12 cellular contexts compared by ENCODE assay signal in genomic region chr14:67428501-67429031, GRCh38. TPM values are rescaled to one million over a fixed set of nuclear protein-coding genes. Genes with fewer than 3 reads are reported as not detected.
DNase-seq lines count a peak whose midpoint lies in the region; ATAC-seq and TF ChIP-seq lines count a peak whose summit lies in the region.
"Had no signal": no experiment of that assay in that cellular context is flagged by ENCODE, and none has a peak within 500 bp of the region (broad histone marks: within the 10 kb centered on the region; RNA-seq: fewer than 3 reads in every experiment).

No MANE protein-coding gene starts in this region.

- DNase-seq in left ventricle myocardium superior (no peak), left ventricle myocardium inferior (no peak), astrocyte of the cerebellum (ENCODE audit: low read depth) (peak; percentile 24), iPS-NIHi11 (ENCODE audit: low spot score) (peak; percentile 31), NCI-H2227 treated with DMSO at 0.1 percent for 48 hours (lab: John Stamatoyannopoulos, UW) (no peak), NCI-H2196 treated with DMSO at 0.1 percent for 48 hours (lab: John Stamatoyannopoulos, UW; ENCODE audit: unreplicated experiment) (no peak), NCI-H1417 (lab: John Stamatoyannopoulos, UW) (no peak)
- DNase-seq in activated CD4-positive, alpha-beta memory T cell treated with anti-CD3 and anti-CD28 coated beads, Interleukin-2, amount 10 ng/mL, durations not matched to agents 7 days and 5 days, result no peak
- DNase-seq: GF-D8; RPMI8226; stimulated activated CD4-positive, alpha-beta T cell treated with anti-CD3 and anti-CD28 coated beads, Interleukin-1b, Interleukin-23, amount 100 ng/mL, for 48 hours; WERI-Rb-1 had no signal

- peaks cover 6% of the 10 kb centered on the region for H3K27me3 ChIP-seq in left ventricle myocardium inferior (ENCODE audit: low read depth)

- peaks cover under 1% of the 10 kb centered on the region for H3K4me1 Mint-ChIP-seq in activated CD4-positive, alpha-beta memory T cell treated with anti-CD3 and anti-CD28 coated beads, Interleukin-2, amount 10 ng/mL, durations not matched to agents 7 days and 5 days

- H3K27ac ChIP-seq in left ventricle myocardium inferior (replicated peaks), result no peak overlapping the region
- H3K27ac ChIP-seq: WERI-Rb-1 had no signal

- H3K4me3 Mint-ChIP-seq in activated CD4-positive, alpha-beta memory T cell treated with anti-CD3 and anti-CD28 coated beads, Interleukin-2, amount 10 ng/mL, durations not matched to agents 7 days and 5 days, result no peak overlapping the region

- H3K4me3 ChIP-seq in left ventricle myocardium inferior (no peak overlapping the region), astrocyte of the cerebellum (ENCODE audit: low read depth, low read length) (no peak overlapping the region)

- H3K36me3 ChIP-seq in left ventricle myocardium inferior, result no peaks in the 10 kb centered on the region
- H3K36me3 ChIP-seq: WERI-Rb-1 had no signal

- no peaks in the 10 kb centered on the region for H3K9me3 Mint-ChIP-seq in activated CD4-positive, alpha-beta memory T cell treated with anti-CD3 and anti-CD28 coated beads, Interleukin-2, amount 10 ng/mL, durations not matched to agents 7 days and 5 days

- peak; percentile 9 for ATAC-seq in left ventricle myocardium superior

- no peak overlapping the region for H3K27ac Mint-ChIP-seq in activated CD4-positive, alpha-beta memory T cell treated with anti-CD3 and anti-CD28 coated beads, Interleukin-2, amount 10 ng/mL, durations not matched to agents 7 days and 5 days

- H3K4me1 ChIP-seq in left ventricle myocardium inferior, result peaks cover 19% of the 10 kb centered on the region

- no peak for TF ChIP-seq CTCF in left ventricle myocardium inferior (IDR thresholded peaks at IDR 0.05; ENCODE audit: borderline replicate concordance)
- peak; percentile 20 for TF ChIP-seq CTCF in astrocyte of the cerebellum (IDR thresholded peaks at IDR 0.05; ENCODE audit: low read depth, low read length, missing control alignments)

- in situ Hi-C loops in astrocyte of the cerebellum (cut with HindIII; ENCODE audit: low sequenced_read_pairs), result no loop called here

- H3K9me3 ChIP-seq in left ventricle myocardium inferior (replicated peaks), result no peaks in the 10 kb centered on the region

- POLR2A ChIA-PET in activated CD4-positive, alpha-beta memory T cell treated with anti-CD3 and anti-CD28 coated beads, Interleukin-2, amount 10 ng/mL, durations not matched to agents 7 days and 5 days (lab: Charles Lee), result interaction anchor here (1.0 to 2.2 kb wide), 2 partner anchors 11 to 172 kb away, joined by 3 to 6 read pairs; partner anchors contain the start of gene PIGH

- peaks cover 42% of the 10 kb centered on the region for H3K27me3 Mint-ChIP-seq in activated CD4-positive, alpha-beta memory T cell treated with anti-CD3 and anti-CD28 coated beads, Interleukin-2, amount 10 ng/mL, durations not matched to agents 7 days and 5 days

- H3K36me3 Mint-ChIP-seq in activated CD4-positive, alpha-beta memory T cell treated with anti-CD3 and anti-CD28 coated beads, Interleukin-2, amount 10 ng/mL, durations not matched to agents 7 days and 5 days (ENCODE audit: low read depth), result no peaks in the 10 kb centered on the region

- intact Hi-C loops in left ventricle myocardium superior (cut with micrococcal nuclease) (no loop called here), left ventricle myocardium inferior (cut with micrococcal nuclease) (loop anchor here (5.0 kb wide), 1 partner anchor 144 kb away; no protein-coding TSS in a partner anchor)

- CTCF ChIA-PET in activated CD4-positive, alpha-beta memory T cell treated with anti-CD3 and anti-CD28 coated beads, Interleukin-2, amount 10 ng/mL, durations not matched to agents 7 days and 5 days (lab: Charles Lee), result interaction anchor here (0.6 to 7.9 kb wide), 12 partner anchors 23 to 494 kb away, joined by 3 to 137 read pairs (median 6); partner anchors contain the start of gene PIGH

RNA-seq across cellular contexts. Expression of gene PLEK2, which starts 16.6 kb away (rescaled TPM):
- total RNA-seq in left ventricle myocardium superior, result not detected
- not detected for total RNA-seq in left ventricle myocardium inferior
- under 1 TPM in 1 of 2 experiments, not detected in 1; 0.43 TPM for total RNA-seq in activated CD4-positive, alpha-beta memory T cell treated with anti-CD3 and anti-CD28 coated beads, Interleukin-2, amount 10 ng/mL, durations not matched to agents 7 days and 5 days

RNA-seq across cellular contexts. Expression of gene TMEM229B, which starts 60.0 kb away (rescaled TPM):
- total RNA-seq in left ventricle myocardium superior (2.2 TPM), left ventricle myocardium inferior (1.4 TPM)
- total RNA-seq in activated CD4-positive, alpha-beta memory T cell treated with anti-CD3 and anti-CD28 coated beads, Interleukin-2, amount 10 ng/mL, durations not matched to agents 7 days and 5 days, result 10 to 100 TPM; 10.4 to 13.3 TPM

Comparison
In these comparisons a context has a peak if more than half of its experiments do, and no peak if none do; other contexts are left out.
1. DNase-seq: peak in astrocyte of the cerebellum (single experiment) and iPS-NIHi11 (single experiment); none in left ventricle myocardium superior (single experiment), left ventricle myocardium inferior (single experiment), activated CD4-positive, alpha-beta memory T cell treated with anti-CD3 and anti-CD28 coated beads, Interleukin-2, amount 10 ng/mL, durations not matched to agents 7 days and 5 days (single experiment), NCI-H2227 treated with DMSO at 0.1 percent for 48 hours (single experiment), NCI-H2196 treated with DMSO at 0.1 percent for 48 hours (single experiment) and NCI-H1417 (0 of 3).